ENCODE assay signal across 20 cellular contexts in genomic region chr2:200577000-200577399, GRCh38. TPM values are rescaled to one million over a fixed set of nuclear protein-coding genes. Genes with fewer than 3 reads are reported as not detected.
DNase-seq lines count a peak whose midpoint lies in the region; ATAC-seq and TF ChIP-seq lines count a peak whose summit lies in the region.
"Had no signal": no experiment of that assay in that cellular context is flagged by ENCODE, and none has a peak within 500 bp of the region (broad histone marks: within the 10 kb centered on the region; RNA-seq: fewer than 3 reads in every experiment).

No MANE protein-coding gene starts in this region.

- H3K4me1 Mint-ChIP-seq in activated T-helper 1 cell treated with anti-CD3 and anti-CD28 coated beads, Interleukin-12 subunit alpha, Interleukin-12 subunit beta, Interleukin-2, Interleukin-4 antibody, amounts not matched to agents 30 ng/mL and 10 ng/mL and 1 ng/mL, durations not matched to agents 14 hours and 24 hours and 36 hours (ENCODE audit: low read depth), result peaks cover 18% of the 10 kb centered on the region

- DNase-seq in SK-N-SH (no peak), astrocyte of the spinal cord (ENCODE audit: low read depth, low spot score) (no peak), fibroblast of pulmonary artery (ENCODE audit: low read depth) (no peak), EL (no peak), AG20443 (ENCODE audit: low spot score) (no peak)
- DNase-seq in activated T-helper 1 cell treated with anti-CD3 and anti-CD28 coated beads, Interleukin-12 subunit alpha, Interleukin-12 subunit beta, Interleukin-2, Interleukin-4 antibody, amounts not matched to agents 30 ng/mL and 10 ng/mL and 1 ng/mL, durations not matched to agents 14 hours and 24 hours and 36 hours (ENCODE audit: low spot score), result no peak
- DNase-seq: C1 segment of cervical spinal cord, DND-41, GF-D8, NCI-H1048, NCI-H1694, NCI-H2107, NCI-H446, PC-3, SJCRH30 had no signal

- H3K9me2 ChIP-seq in SK-N-SH, result no peaks in the 10 kb centered on the region

- H3F3A ChIP-seq in SK-N-SH (replicated peaks; ENCODE audit: insufficient read depth), result peaks cover 3% of the 10 kb centered on the region

- no peak for ATAC-seq in SK-N-SH treated with all-trans-retinoic acid at 6 μM for 48 hours
- ATAC-seq in HG02852 (IDR thresholded peaks at IDR 0.05; ENCODE audit: unreplicated experiment), result no peak
- ATAC-seq: HepG2, PC-3 had no signal

- H3K27ac Mint-ChIP-seq in activated T-helper 1 cell treated with anti-CD3 and anti-CD28 coated beads, Interleukin-12 subunit alpha, Interleukin-12 subunit beta, Interleukin-2, Interleukin-4 antibody, amounts not matched to agents 30 ng/mL and 10 ng/mL and 1 ng/mL, durations not matched to agents 14 hours and 24 hours and 36 hours, result no peak overlapping the region

- H3K9me3 Mint-ChIP-seq in activated T-helper 1 cell treated with anti-CD3 and anti-CD28 coated beads, Interleukin-12 subunit alpha, Interleukin-12 subunit beta, Interleukin-2, Interleukin-4 antibody, amounts not matched to agents 30 ng/mL and 10 ng/mL and 1 ng/mL, durations not matched to agents 14 hours and 24 hours and 36 hours, result no peaks in the 10 kb centered on the region

- in situ Hi-C loops in astrocyte of the spinal cord (cut with HindIII; ENCODE audit: low sequenced_read_pairs), result no loop called here

- no peak for TF ChIP-seq EP300 in SK-N-SH (IDR thresholded peaks at IDR 0.05; ENCODE audit: borderline replicate concordance in 1 of 2, low read depth in 1 of 2, low read length in 1 of 2)

- no peaks in the 10 kb centered on the region for H3K4me1 ChIP-seq in SK-N-SH (ENCODE audit: control insufficient read depth in 1 of 2, insufficient read depth in 2 of 2, low read depth in 1 of 2, low read length in 1 of 2)
- H3K4me1 ChIP-seq: SJCRH30 had no signal

- no peak overlapping the region for H3K9ac ChIP-seq in SK-N-SH
- H3K9ac ChIP-seq: KMS-11 had no signal

- no peaks in the 10 kb centered on the region for H4K20me1 ChIP-seq in SK-N-SH (ENCODE audit: insufficient read depth)

- no peak overlapping the region for H2AFZ ChIP-seq in SK-N-SH (ENCODE audit: low read depth)

- no peak overlapping the region for H3K4me3 Mint-ChIP-seq in activated T-helper 1 cell treated with anti-CD3 and anti-CD28 coated beads, Interleukin-12 subunit alpha, Interleukin-12 subunit beta, Interleukin-2, Interleukin-4 antibody, amounts not matched to agents 30 ng/mL and 10 ng/mL and 1 ng/mL, durations not matched to agents 14 hours and 24 hours and 36 hours

- no peak overlapping the region for H3K27ac ChIP-seq in SK-N-SH (ENCODE audit: low read depth in 2 of 2, low read length in 1 of 2)
- H3K27ac ChIP-seq: 22Rv1, KMS-11, SJCRH30 had no signal

- no peaks in the 10 kb centered on the region for H3K9me3 ChIP-seq in SK-N-SH
- H3K9me3 ChIP-seq: SJCRH30 had no signal

- peak; percentile 16; the same call in 1 of the 2 replicates for TF ChIP-seq CTCF in SK-N-SH (IDR thresholded peaks at IDR 0.05)
- TF ChIP-seq CTCF in astrocyte of the spinal cord (IDR thresholded peaks at IDR 0.05; ENCODE audit: low read depth, low read length), result peak; percentile 26
- TF ChIP-seq CTCF in fibroblast of pulmonary artery (IDR thresholded peaks at IDR 0.05; ENCODE audit: low read length, missing control alignments), result peak; percentile 11

- H3K4me2 ChIP-seq in SK-N-SH, result no peak overlapping the region
- H3K4me2 ChIP-seq: KMS-11 had no signal

- intact Hi-C loops in activated T-helper 1 cell treated with anti-CD3 and anti-CD28 coated beads, Interleukin-12 subunit alpha, Interleukin-12 subunit beta, Interleukin-2, Interleukin-4 antibody, amounts not matched to agents 30 ng/mL and 10 ng/mL and 1 ng/mL, durations not matched to agents 14 hours and 24 hours and 36 hours (cut with micrococcal nuclease), result loop anchor here (1.0 to 5.0 kb wide), 5 partner anchors 50 to 600 kb away; partner anchors contain the start of genes CLK1 and SGO2

- no peak for TF ChIP-seq RAD21 in SK-N-SH (IDR thresholded peaks at IDR 0.05; ENCODE audit: low read length)

- H3K4me3 ChIP-seq in SK-N-SH (ENCODE audit: low read depth in 2 of 2, low read length in 1 of 2) (no peak overlapping the region), astrocyte of the spinal cord (ENCODE audit: low read depth, low read length) (no peak overlapping the region), fibroblast of pulmonary artery (replicated peaks; ENCODE audit: low read depth, low read length) (no peak overlapping the region)
- H3K4me3 ChIP-seq: SJCRH30 had no signal

- no peaks in the 10 kb centered on the region for H3K27me3 ChIP-seq in SK-N-SH (ENCODE audit: insufficient read depth)
- H3K27me3 ChIP-seq: SJCRH30 had no signal

- POLR2A ChIA-PET in SK-N-SH (lab: Yijun Ruan, JAX), result no interaction called here

- H3K79me2 ChIP-seq in SK-N-SH (ENCODE audit: insufficient read depth), result no peaks in the 10 kb centered on the region

- CTCF ChIA-PET in SK-N-SH (lab: Yijun Ruan, JAX), result no interaction called here

- H3K36me3 Mint-ChIP-seq in activated T-helper 1 cell treated with anti-CD3 and anti-CD28 coated beads, Interleukin-12 subunit alpha, Interleukin-12 subunit beta, Interleukin-2, Interleukin-4 antibody, amounts not matched to agents 30 ng/mL and 10 ng/mL and 1 ng/mL, durations not matched to agents 14 hours and 24 hours and 36 hours (ENCODE audit: low read depth), result peaks cover 24% of the 10 kb centered on the region

- H3K36me3 ChIP-seq in SK-N-SH (replicated peaks in 1 of 2; ENCODE audit: control insufficient read depth in 1 of 2, insufficient read depth in 2 of 2, low read length in 1 of 2), result peaks cover 14 to 20% of the 10 kb centered on the region in 2 experiments

- no peaks in the 10 kb centered on the region for H3K27me3 Mint-ChIP-seq in activated T-helper 1 cell treated with anti-CD3 and anti-CD28 coated beads, Interleukin-12 subunit alpha, Interleukin-12 subunit beta, Interleukin-2, Interleukin-4 antibody, amounts not matched to agents 30 ng/mL and 10 ng/mL and 1 ng/mL, durations not matched to agents 14 hours and 24 hours and 36 hours (ENCODE audit: insufficient read depth)

- 99% methylated on average over 3 of the region's 3 CpGs for WGBS in SK-N-SH (ENCODE audit: low lambda C conversion rate)

TF ChIP-seq in SK-N-SH, 30 proteins besides CTCF, POLR2A, EP300 and RAD21:
- TF ChIP-seq FOXM1 (IDR thresholded peaks at IDR 0.05; ENCODE audit: low read depth), result no peak
- TF ChIP-seq, protein P1, sequence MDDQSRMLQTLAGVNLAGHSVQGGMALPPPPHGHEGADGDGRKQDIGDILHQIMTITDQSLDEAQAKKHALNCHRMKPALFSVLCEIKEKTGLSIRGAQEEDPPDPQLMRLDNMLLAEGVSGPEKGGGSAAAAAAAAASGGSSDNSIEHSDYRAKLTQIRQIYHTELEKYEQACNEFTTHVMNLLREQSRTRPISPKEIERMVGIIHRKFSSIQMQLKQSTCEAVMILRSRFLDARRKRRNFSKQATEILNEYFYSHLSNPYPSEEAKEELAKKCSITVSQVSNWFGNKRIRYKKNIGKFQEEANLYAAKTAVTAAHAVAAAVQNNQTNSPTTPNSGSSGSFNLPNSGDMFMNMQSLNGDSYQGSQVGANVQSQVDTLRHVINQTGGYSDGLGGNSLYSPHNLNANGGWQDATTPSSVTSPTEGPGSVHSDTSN (IDR thresholded peaks at IDR 0.05), result no peak
- TF ChIP-seq, protein P2, sequence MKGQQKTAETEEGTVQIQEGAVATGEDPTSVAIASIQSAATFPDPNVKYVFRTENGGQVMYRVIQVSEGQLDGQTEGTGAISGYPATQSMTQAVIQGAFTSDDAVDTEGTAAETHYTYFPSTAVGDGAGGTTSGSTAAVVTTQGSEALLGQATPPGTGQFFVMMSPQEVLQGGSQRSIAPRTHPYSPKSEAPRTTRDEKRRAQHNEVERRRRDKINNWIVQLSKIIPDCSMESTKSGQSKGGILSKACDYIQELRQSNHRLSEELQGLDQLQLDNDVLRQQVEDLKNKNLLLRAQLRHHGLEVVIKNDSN (IDR thresholded peaks at IDR 0.05; ENCODE audit: borderline replicate concordance, low read depth), result no peak

TF ChIP-seq in SK-N-SH treated with all-trans-retinoic acid at 6 μM for 48 hours, 23 proteins besides CTCF, POLR2A, EP300 and RAD21 (continues in another document):
- no peak for TF ChIP-seq RARB (CRISPR knock-in tag; IDR thresholded peaks at IDR 0.05)
- TF ChIP-seq POU6F1 (CRISPR knock-in tag; IDR thresholded peaks at IDR 0.05; ENCODE audit: borderline replicate concordance, low read depth), result no peak
- TF ChIP-seq ISL1 (CRISPR knock-in tag; IDR thresholded peaks at IDR 0.05), result no peak

RNA-seq across cellular contexts. Expression of gene AOX1, which starts 8.8 kb away (rescaled TPM):
- polyA plus RNA-seq in SK-N-SH (2012; rRNA removed), result 3.3 and 4.6 TPM in 2 replicates
- polyA plus RNA-seq in SK-N-SH (2012; cell fraction: cytosol; rRNA removed), result 3.7 and 3.8 TPM in 2 replicates
- 2.2 and 3.9 TPM in 2 replicates for polyA plus RNA-seq in SK-N-SH (2012; cell fraction: nucleus; rRNA removed)
- total RNA-seq in activated T-helper 1 cell treated with anti-CD3 and anti-CD28 coated beads, Interleukin-12 subunit alpha, Interleukin-12 subunit beta, Interleukin-2, Interleukin-4 antibody, amounts not matched to agents 30 ng/mL and 10 ng/mL and 1 ng/mL, durations not matched to agents 14 hours and 24 hours and 36 hours, result 0.05 TPM in 1 of 2 replicates, not detected in the other

RNA-seq across cellular contexts. Expression of gene SGO2, which starts 51.0 kb away (rescaled TPM):
- polyA plus RNA-seq in SK-N-SH (2012; rRNA removed), result 2.8 TPM in 2 replicates
- polyA plus RNA-seq in SK-N-SH (2012; cell fraction: cytosol; rRNA removed), result 4.3 and 5.3 TPM in 2 replicates
- polyA plus RNA-seq in SK-N-SH (2012; cell fraction: nucleus; rRNA removed), result 1.3 and 1.8 TPM in 2 replicates
- 20.5 and 20.9 TPM in 2 replicates for total RNA-seq in activated T-helper 1 cell treated with anti-CD3 and anti-CD28 coated beads, Interleukin-12 subunit alpha, Interleukin-12 subunit beta, Interleukin-2, Interleukin-4 antibody, amounts not matched to agents 30 ng/mL and 10 ng/mL and 1 ng/mL, durations not matched to agents 14 hours and 24 hours and 36 hours
